In genomic region chr20:17940447-17940971, GRCh38 we compare ENCODE assay signal across 1 cellular context.
A peak's percentile ranks its signal among the peaks of the same experiment; 100 is the strongest.
TF ChIP-seq lines count a peak whose summit lies in the region.

No MANE protein-coding gene starts in this region.

TF ChIP-seq in HepG2, 621 proteins besides CTCF, POLR2A, EP300 and RAD21 (continued from another document and continues in another):
- TF ChIP-seq KIAA2018 (CRISPR knock-in tag; IDR thresholded peaks at IDR 0.05; ENCODE audit: borderline replicate concordance), result no peak
- TF ChIP-seq ZNF441 (CRISPR knock-in tag; IDR thresholded peaks at IDR 0.05; ENCODE audit: borderline replicate concordance), result no peak
- no peak for TF ChIP-seq ZBTB33 (CRISPR knock-in tag; IDR thresholded peaks at IDR 0.05)
- TF ChIP-seq NFKB2 (CRISPR knock-in tag; IDR thresholded peaks at IDR 0.05; ENCODE audit: borderline replicate concordance), result no peak; the same call in 1 of the 2 replicates
- no peak for TF ChIP-seq SRSF9 (IDR thresholded peaks at IDR 0.05; ENCODE audit: borderline replicate concordance, insufficient read depth, low read depth, low read length, poor library complexity, severe bottlenecking)
- TF ChIP-seq ZNF235 (CRISPR knock-in tag; IDR thresholded peaks at IDR 0.05; ENCODE audit: borderline replicate concordance), result no peak
- TF ChIP-seq ZNF160 (CRISPR knock-in tag; IDR thresholded peaks at IDR 0.05), result no peak; the same call in 1 of the 2 replicates
- no peak for TF ChIP-seq RFX3 (CRISPR knock-in tag; IDR thresholded peaks at IDR 0.05)
- TF ChIP-seq ISX (CRISPR knock-in tag; conservative IDR thresholded peaks at IDR 0.05), result no peak
- TF ChIP-seq RNF219 (CRISPR knock-in tag; IDR thresholded peaks at IDR 0.05), result no peak
- TF ChIP-seq ZNF329 (CRISPR knock-in tag; IDR thresholded peaks at IDR 0.05; ENCODE audit: low read depth), result no peak
- no peak for TF ChIP-seq SMAD3 (CRISPR knock-in tag; IDR thresholded peaks at IDR 0.05)
- no peak for TF ChIP-seq ZNF878 (CRISPR knock-in tag; IDR thresholded peaks at IDR 0.05)
- TF ChIP-seq ZNF33A (CRISPR knock-in tag; IDR thresholded peaks at IDR 0.05; ENCODE audit: borderline replicate concordance), result no peak
- TF ChIP-seq RARA (CRISPR knock-in tag; IDR thresholded peaks at IDR 0.05), result no peak
- TF ChIP-seq BHLHE40 (IDR thresholded peaks at IDR 0.05; ENCODE audit: low read length), result no peak
- TF ChIP-seq ZSCAN25 (CRISPR knock-in tag; IDR thresholded peaks at IDR 0.05), result no peak
- peak; percentile 47; the same call in 1 of the 2 replicates for TF ChIP-seq PITX1 (CRISPR knock-in tag; IDR thresholded peaks at IDR 0.05)
- no peak for TF ChIP-seq ZNF446 (CRISPR knock-in tag; IDR thresholded peaks at IDR 0.05)
- TF ChIP-seq IKZF5 (CRISPR knock-in tag; IDR thresholded peaks at IDR 0.05), result no peak
- 0 out of 2 replicates have a peak, but pooled peaks have one; percentile 71 for TF ChIP-seq ZNF180 (CRISPR knock-in tag; IDR thresholded peaks at IDR 0.05; ENCODE audit: borderline replicate concordance, low read depth)
- TF ChIP-seq PHF5A (CRISPR knock-in tag; IDR thresholded peaks at IDR 0.05; ENCODE audit: low read depth, unreplicated experiment), result no peak
- TF ChIP-seq TEF (CRISPR knock-in tag; IDR thresholded peaks at IDR 0.05), result no peak; the same call in 1 of the 2 replicates
- TF ChIP-seq ZBTB8A (CRISPR knock-in tag; IDR thresholded peaks at IDR 0.05; ENCODE audit: borderline replicate concordance, low read depth), result 0 out of 2 replicates have a peak, but pooled peaks have one; percentile 55
- peak; percentile 20; the same call in 1 of the 2 replicates for TF ChIP-seq FOSL2 (CRISPR knock-in tag; IDR thresholded peaks at IDR 0.05)
- peak; percentile 87 for TF ChIP-seq TARDBP (CRISPR knock-in tag; IDR thresholded peaks at IDR 0.05)
- no peak for TF ChIP-seq MXD4 (CRISPR knock-in tag; IDR thresholded peaks at IDR 0.05)
- no peak for TF ChIP-seq PAX8 (CRISPR knock-in tag; IDR thresholded peaks at IDR 0.05; ENCODE audit: borderline replicate concordance)
- TF ChIP-seq ZNF781 (CRISPR knock-in tag; IDR thresholded peaks at IDR 0.05; ENCODE audit: borderline replicate concordance, not compliant biosample characterization), result peak; percentile 22
- no peak for TF ChIP-seq NFE2L2 (IDR thresholded peaks at IDR 0.05; ENCODE audit: low read length)
- TF ChIP-seq FOXO4 (CRISPR knock-in tag; conservative IDR thresholded peaks at IDR 0.05), result no peak
- TF ChIP-seq ZNF589 (CRISPR knock-in tag; conservative IDR thresholded peaks at IDR 0.05), result peak; percentile 76; the same call in 1 of the 2 replicates
- TF ChIP-seq ZNF232 (CRISPR knock-in tag; IDR thresholded peaks at IDR 0.05; ENCODE audit: borderline replicate concordance), result no peak
- no peak for TF ChIP-seq FOXO1 (CRISPR knock-in tag; IDR thresholded peaks at IDR 0.05)
- no peak for TF ChIP-seq ZNF674 (CRISPR knock-in tag; IDR thresholded peaks at IDR 0.05; ENCODE audit: low read depth)
- TF ChIP-seq LBX2 (CRISPR knock-in tag; IDR thresholded peaks at IDR 0.05; ENCODE audit: borderline replicate concordance), result no peak
- TF ChIP-seq FOXM1 (CRISPR knock-in tag; IDR thresholded peaks at IDR 0.05), result no peak
- no peak for TF ChIP-seq SNAI1 (CRISPR knock-in tag; IDR thresholded peaks at IDR 0.05; ENCODE audit: borderline replicate concordance)
- TF ChIP-seq ATM (IDR thresholded peaks at IDR 0.05; ENCODE audit: borderline replicate concordance), result no peak
- TF ChIP-seq FOXC1 (CRISPR knock-in tag; IDR thresholded peaks at IDR 0.05; ENCODE audit: borderline replicate concordance), result no peak
- no peak for TF ChIP-seq GABPA (IDR thresholded peaks at IDR 0.05; ENCODE audit: low read depth, low read length)
- TF ChIP-seq GABPA (CRISPR knock-in tag; IDR thresholded peaks at IDR 0.05; ENCODE audit: low read depth), result no peak
- no peak for TF ChIP-seq ZNF143 (CRISPR knock-in tag; IDR thresholded peaks at IDR 0.05)
- TF ChIP-seq XRCC5 (optimal IDR thresholded peaks at IDR 0.05; ENCODE audit: low read length), result no peak
- no peak for TF ChIP-seq ATF5 (CRISPR knock-in tag; IDR thresholded peaks at IDR 0.05; ENCODE audit: low read depth)
- no peak; the same call in 1 of the 2 replicates for TF ChIP-seq ZNF775 (CRISPR knock-in tag; IDR thresholded peaks at IDR 0.05; ENCODE audit: borderline replicate concordance)
